Comparison of ENCODE assay signal across 12 cellular contexts in the genomic region with DNA sequence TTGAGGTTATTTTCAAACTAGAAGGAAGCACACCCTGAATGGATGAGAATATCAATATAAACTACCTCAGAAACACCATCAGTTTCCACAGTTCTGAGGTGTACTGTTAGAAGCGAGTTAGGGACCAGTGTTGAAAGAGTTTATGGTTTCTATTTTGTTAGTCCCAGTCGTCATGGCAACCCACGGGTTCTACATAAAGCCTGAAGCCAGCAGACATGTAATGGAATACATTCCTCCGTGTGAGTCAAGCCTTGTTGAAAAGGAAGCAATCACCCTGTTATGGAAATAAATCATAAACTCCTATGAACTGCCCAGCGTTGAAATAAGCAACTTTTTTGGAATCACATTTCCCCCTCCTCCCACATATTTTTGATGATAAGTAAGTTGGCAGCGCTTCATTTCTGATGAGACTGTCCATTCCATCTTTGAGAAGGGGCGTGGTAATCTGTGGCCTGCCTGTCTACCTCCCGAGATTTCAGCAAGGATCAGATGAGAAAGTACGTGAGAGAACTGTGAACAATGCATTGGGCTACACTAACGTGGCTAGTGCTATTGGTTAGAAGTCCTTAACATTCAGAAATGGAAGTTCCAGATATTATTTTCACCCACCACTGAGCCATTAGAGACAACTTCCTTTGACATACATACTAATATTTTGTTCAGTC. TPM values are rescaled to one million over a fixed set of nuclear protein-coding genes. Genes with fewer than 3 reads are reported as not detected.
DNase-seq lines count a peak whose midpoint lies in the region; ATAC-seq and TF ChIP-seq lines count a peak whose summit lies in the region.
"Had no signal": no experiment of that assay in that cellular context is flagged by ENCODE, and none has a peak within 500 bp of the region (broad histone marks: within the 10 kb centered on the region; RNA-seq: fewer than 3 reads in every experiment).

No MANE protein-coding gene starts in this region.

- H3K4me3 ChIP-seq in AG09309 (ENCODE audit: control insufficient read depth, low read depth, low read length): no peak overlapping the region
- no peak overlapping the region for H3K4me3 ChIP-seq in mesenchymal stem cell (ENCODE audit: insufficient read depth in 1 of 2, low read depth in 1 of 2, low read length in 2 of 2)

- H3K79me1 ChIP-seq in mesenchymal stem cell (replicated peaks; ENCODE audit: low read length, poor library complexity, severe bottlenecking): no peaks in the 10 kb centered on the region

- 84% methylated on average over 8 of the region's 10 CpGs for WGBS in mesenchymal stem cell

- H2BK12ac ChIP-seq in mesenchymal stem cell (ENCODE audit: low read length in 2 of 2): no peak overlapping the region

- peak overlapping the region; percentile 51 for H3K9ac ChIP-seq in mesenchymal stem cell (ENCODE audit: low read length)

- no peak overlapping the region for H2AK5ac ChIP-seq in mesenchymal stem cell (ENCODE audit: low read length, severe bottlenecking)

- H3K4me1 ChIP-seq in mesenchymal stem cell (ENCODE audit: control insufficient read depth, insufficient read depth, low read depth, low read length): no peaks in the 10 kb centered on the region

- no peak overlapping the region for H2AFZ ChIP-seq in mesenchymal stem cell (ENCODE audit: low read depth, low read length)

- no peak overlapping the region for H3K23ac ChIP-seq in mesenchymal stem cell (ENCODE audit: low read length in 2 of 2)

- no peak overlapping the region for H2BK5ac ChIP-seq in mesenchymal stem cell (ENCODE audit: low read depth, low read length, poor library complexity, severe bottlenecking)

- no peak overlapping the region for H3K14ac ChIP-seq in mesenchymal stem cell (ENCODE audit: low read length in 2 of 2)

- DNase-seq in AG09309 (ENCODE audit: low read depth) (peak; percentile 32), HT-29 (ENCODE audit: low spot score) (peak; percentile 3), dedifferentiated amniotic fluid mesenchymal stem cell (ENCODE audit: extremely low spot score) (peak; percentile 80), mesenchymal stem cell (peak; percentile 0), T-helper 2 cell (no peak), DMS114 treated with DMSO at 0.1 percent for 48 hours (lab: John Stamatoyannopoulos, UW; ENCODE audit: unreplicated experiment) (no peak), C1 segment of cervical spinal cord (lab: John Stamatoyannopoulos, UW) (no peak)
- DNase-seq: Karpas-422, mesendoderm, NCI-H510A treated with DMSO at 0.1 percent for 48 hours, SHP77 treated with DMSO at 0.1 percent for 48 hours had no signal

- no peak overlapping the region for H2BK120ac ChIP-seq in mesenchymal stem cell (ENCODE audit: low read depth, low read length)

- H3K27ac ChIP-seq in mesenchymal stem cell (ENCODE audit: low read length, poor library complexity, severe bottlenecking): no peak overlapping the region

- H3K9me3 ChIP-seq in mesenchymal stem cell (ENCODE audit: control insufficient read depth, low read length): no peaks in the 10 kb centered on the region

- TF ChIP-seq CTCF in AG09309 (IDR thresholded peaks at IDR 0.05; ENCODE audit: control insufficient read depth, insufficient read depth, low read depth, low read length, missing control alignments): no peak

- no peak overlapping the region for H3K18ac ChIP-seq in mesenchymal stem cell (ENCODE audit: low read depth in 1 of 2, low read length in 2 of 2)

- H4K91ac ChIP-seq in mesenchymal stem cell (ENCODE audit: low read length): no peak overlapping the region

- H4K8ac ChIP-seq in mesenchymal stem cell (ENCODE audit: low read length): no peak overlapping the region

- no peak overlapping the region for H3K4ac ChIP-seq in mesenchymal stem cell (ENCODE audit: low read depth in 1 of 2, low read length in 2 of 2)

- H3K27me3 ChIP-seq in mesenchymal stem cell (ENCODE audit: control insufficient read depth in 1 of 2, insufficient read depth in 1 of 2, low read length in 2 of 2): no peaks in the 10 kb centered on the region

- H3K36me3 ChIP-seq in mesenchymal stem cell (ENCODE audit: control insufficient read depth in 1 of 2, insufficient read depth in 2 of 2, low read depth in 1 of 2, low read length in 2 of 2): no peaks in the 10 kb centered on the region

- no peak for ATAC-seq in GM19023 (IDR thresholded peaks at IDR 0.05; ENCODE audit: unreplicated experiment)

- no peak overlapping the region for H2BK15ac ChIP-seq in mesenchymal stem cell (ENCODE audit: low read depth, poor library complexity, severe bottlenecking)

- no peak overlapping the region for H3K4me2 ChIP-seq in mesenchymal stem cell (ENCODE audit: low read length, poor library complexity, severe bottlenecking)

RNA-seq across cellular contexts. Expression of a gene that starts 40.4 kb away (rescaled TPM):
- total RNA-seq in HT-29 (2014; rRNA removed; shearing (Covaris generic)): 257 and 284 TPM in 2 replicates
- 48.3 TPM for polyA plus RNA-seq in mesenchymal stem cell (2013, experiment 1 of 2)
- polyA plus RNA-seq in mesenchymal stem cell (2013, experiment 2 of 2): 50.3 TPM

Comparison
In these comparisons a context has a peak if more than half of its experiments do, and no peak if none do; other contexts are left out.
1. DNase-seq: peak in AG09309 (single experiment), HT-29 (single experiment), dedifferentiated amniotic fluid mesenchymal stem cell (single experiment) and mesenchymal stem cell (single experiment); none in T-helper 2 cell (0 of 5), DMS114 treated with DMSO at 0.1 percent for 48 hours (single experiment) and C1 segment of cervical spinal cord (0 of 14).